8 cellular contexts compared by ENCODE assay signal in genomic region chr17:80101160-80101945, GRCh38. TPM values are rescaled to one million over a fixed set of nuclear protein-coding genes. Genes with fewer than 3 reads are reported as not detected.
DNase-seq lines count a peak whose midpoint lies in the region; ATAC-seq and TF ChIP-seq lines count a peak whose summit lies in the region.

GAA (plus strand) TSS chr17:80101581; CDS start chr17:80104587, 3,006 bp downstream.

- no peaks in the 10 kb centered on the region for H3K36me3 Mint-ChIP-seq in activated naive CD8-positive, alpha-beta T cell treated with anti-CD3 and anti-CD28 coated beads, Interleukin-2, amount 10 ng/mL, durations not matched to agents 7 days and 5 days

- H3K14ac ChIP-seq in trophoblast cell (ENCODE audit: low read length) = peak within 1 kb of the TSS; percentile 99

- peak within 1 kb of the TSS; percentile 99 for H4K8ac ChIP-seq in trophoblast cell (ENCODE audit: low read depth, low read length)

- WGBS in trophoblast cell (ENCODE audit: extremely low coverage, insufficient coverage, insufficient read length) = no CpG with 5 or more reads among the region's 107 CpGs
- 0% methylated on average over 3 to 71 of the region's 107 CpGs for WGBS in tibial nerve, 2 donors

- H3K4ac ChIP-seq in trophoblast cell (ENCODE audit: low read depth, low read length) = peak within 1 kb of the TSS; percentile 80

- POLR2A ChIA-PET in activated naive CD8-positive, alpha-beta T cell treated with anti-CD3 and anti-CD28 coated beads, Interleukin-2, amount 10 ng/mL, durations not matched to agents 7 days and 5 days (lab: Charles Lee) = interaction anchor here (0.6 to 2.6 kb wide), 14 partner anchors 8 to 654 kb away, joined by 3 to 18 read pairs (median 3); no protein-coding TSS in a partner anchor

- H3K36me3 ChIP-seq in H7 (replicated peaks; ENCODE audit: control insufficient read depth, insufficient read depth, low read length) (no peaks in the 10 kb centered on the region), SU-DHL-6 (ENCODE audit: low read length) (no peaks in the 10 kb centered on the region), trophoblast cell (ENCODE audit: control insufficient read depth in 1 of 2, insufficient read depth in 2 of 2, low read length in 2 of 2) (no peaks in the 10 kb centered on the region), tibial nerve (peaks cover 0 to 16% (median 0%) of the 10 kb centered on the region in 3 donors)

- intact Hi-C loops in Right ventricle myocardium superior (cut with DNase I) = no loop called here

- no peak within 1 kb of the TSS for H3K23ac ChIP-seq in trophoblast cell (ENCODE audit: low read length)

- H2AK5ac ChIP-seq in trophoblast cell (ENCODE audit: low read length) = peak within 1 kb of the TSS; percentile 75

- in situ Hi-C loops in G401 (cut with HindIII; ENCODE audit: low sequenced_read_pairs) = no loop called here

- H3K9ac ChIP-seq in SU-DHL-6 (ENCODE audit: low read length) = peak within 1 kb of the TSS; percentile 71
- H3K9ac ChIP-seq in trophoblast cell (ENCODE audit: low read length) = peak within 1 kb of the TSS; percentile 93

- peaks cover 12 to 21% of the 10 kb centered on the region in 2 experiments for H3K4me1 ChIP-seq in trophoblast cell (ENCODE audit: control insufficient read depth in 1 of 2, insufficient read depth in 2 of 2, low read length in 2 of 2)
- peaks cover 0 to 16% (median 15%) of the 10 kb centered on the region in 4 donors for H3K4me1 ChIP-seq in tibial nerve

- H2AFZ ChIP-seq in SU-DHL-6 (ENCODE audit: low read depth, low read length, severe bottlenecking) (peak within 1 kb of the TSS; percentile 91), trophoblast cell (ENCODE audit: insufficient read depth, low read length, poor library complexity) (peak within 1 kb of the TSS; percentile 96)

- DNase-seq in G401 (ENCODE audit: low spot score) (peak; percentile 68), H7 (peak; percentile 100), MV-4-11 (lab: John Stamatoyannopoulos, UW) (peak; percentile 62), Right ventricle myocardium superior (peak; percentile 92), trophoblast cell (peak; percentile 70 to 94), tibial nerve (ENCODE audit: low spot score in 2 of 2) (peak; percentile 69 to 70)
- DNase-seq in activated naive CD8-positive, alpha-beta T cell treated with anti-CD3 and anti-CD28 coated beads, Interleukin-2, amount 10 ng/mL, durations not matched to agents 7 days and 5 days = peak; percentile 99

- H3K27me3 ChIP-seq in H7 (ENCODE audit: control insufficient read depth, insufficient read depth, low read length) (peaks cover 2% of the 10 kb centered on the region; the same call in 1 of the 2 replicates), SU-DHL-6 (ENCODE audit: low read length) (no peaks in the 10 kb centered on the region), trophoblast cell (ENCODE audit: insufficient read depth, low read length) (no peaks in the 10 kb centered on the region), tibial nerve (no peaks in the 10 kb centered on the region)

- peak within 1 kb of the TSS; percentile 78 for H2BK5ac ChIP-seq in trophoblast cell (ENCODE audit: low read depth, low read length, poor library complexity)

- peaks cover 20% of the 10 kb centered on the region for H3K4me1 Mint-ChIP-seq in activated naive CD8-positive, alpha-beta T cell treated with anti-CD3 and anti-CD28 coated beads, Interleukin-2, amount 10 ng/mL, durations not matched to agents 7 days and 5 days

- no peaks in the 10 kb centered on the region for H3K79me2 ChIP-seq in SU-DHL-6 (ENCODE audit: insufficient read depth, low read length)
- peaks cover 11% of the 10 kb centered on the region for H3K79me2 ChIP-seq in trophoblast cell (ENCODE audit: control insufficient read depth, insufficient read depth, low read length, poor library complexity)

- TF ChIP-seq CTCF in SU-DHL-6 (IDR thresholded peaks at IDR 0.05; ENCODE audit: insufficient read depth, low read length, poor library complexity, severe bottlenecking) (peak; percentile 58), tibial nerve (IDR thresholded peaks at IDR 0.05) (peak; percentile 88 to 100 (median 97))

- H2BK12ac ChIP-seq in trophoblast cell (ENCODE audit: low read length) = peak within 1 kb of the TSS; percentile 50

- peak within 1 kb of the TSS; percentile 94 for H3K4me3 ChIP-seq in H7 (ENCODE audit: insufficient read depth, low read depth, low read length)
- peak within 1 kb of the TSS; percentile 68 for H3K4me3 ChIP-seq in SU-DHL-6 (ENCODE audit: insufficient read depth, low read length, poor library complexity, severe bottlenecking)
- H3K4me3 ChIP-seq in trophoblast cell (ENCODE audit: low read depth, low read length) = peak within 1 kb of the TSS; percentile 88
- peak within 1 kb of the TSS; percentile 66 to 87 (median 76) for H3K4me3 ChIP-seq in tibial nerve

- ATAC-seq in activated naive CD8-positive, alpha-beta T cell treated with anti-CD3 and anti-CD28 coated beads, Interleukin-2, amount 10 ng/mL, durations not matched to agents 7 days and 5 days (ENCODE audit: low read depth) = peak; percentile 88
- peak; percentile 95 for ATAC-seq in Right ventricle myocardium superior (ENCODE audit: poor library complexity)

- H3K18ac ChIP-seq in trophoblast cell (ENCODE audit: low read length) = peak within 1 kb of the TSS; percentile 97

- H3F3A ChIP-seq in SU-DHL-6 (ENCODE audit: insufficient read depth) = no peaks in the 10 kb centered on the region

- peak within 1 kb of the TSS; percentile 82 for H3K27ac Mint-ChIP-seq in activated naive CD8-positive, alpha-beta T cell treated with anti-CD3 and anti-CD28 coated beads, Interleukin-2, amount 10 ng/mL, durations not matched to agents 7 days and 5 days

- peak within 1 kb of the TSS; percentile 90 for H2BK120ac ChIP-seq in trophoblast cell (ENCODE audit: insufficient read depth, low read length, poor library complexity)

- H3K4me2 ChIP-seq in SU-DHL-6 (ENCODE audit: low read depth, low read length, poor library complexity, severe bottlenecking) (peak within 1 kb of the TSS; percentile 60), trophoblast cell (ENCODE audit: low read length) (peak within 1 kb of the TSS; percentile 90)

- no peaks in the 10 kb centered on the region for H3K9me3 Mint-ChIP-seq in activated naive CD8-positive, alpha-beta T cell treated with anti-CD3 and anti-CD28 coated beads, Interleukin-2, amount 10 ng/mL, durations not matched to agents 7 days and 5 days

- H4K12ac ChIP-seq in trophoblast cell (ENCODE audit: low read depth, low read length) = peak within 1 kb of the TSS; percentile 97

- peaks cover 1% of the 10 kb centered on the region for H3K27me3 Mint-ChIP-seq in activated naive CD8-positive, alpha-beta T cell treated with anti-CD3 and anti-CD28 coated beads, Interleukin-2, amount 10 ng/mL, durations not matched to agents 7 days and 5 days

- no peaks in the 10 kb centered on the region for H4K20me1 ChIP-seq in SU-DHL-6 (ENCODE audit: low read depth, low read length)

- peak within 1 kb of the TSS; percentile 87 for H3K4me3 Mint-ChIP-seq in activated naive CD8-positive, alpha-beta T cell treated with anti-CD3 and anti-CD28 coated beads, Interleukin-2, amount 10 ng/mL, durations not matched to agents 7 days and 5 days

- peaks cover 8% of the 10 kb centered on the region for H3K79me1 ChIP-seq in trophoblast cell (ENCODE audit: low read length)

- peak within 1 kb of the TSS; percentile 94 for H4K91ac ChIP-seq in trophoblast cell (ENCODE audit: low read depth, low read length)

- peak; percentile 56 to 80 for TF ChIP-seq POLR2A in tibial nerve (IDR thresholded peaks at IDR 0.05)

- no peaks in the 10 kb centered on the region for H3K9me2 ChIP-seq in SU-DHL-6 (replicated peaks; ENCODE audit: insufficient read depth, low read length)

- peak in 1 of 2 donors; percentile 44 for TF ChIP-seq EP300 in tibial nerve (IDR thresholded peaks at IDR 0.05)

- H3K27ac ChIP-seq in SU-DHL-6 (ENCODE audit: low read depth, low read length) = no peak within 1 kb of the TSS
- H3K27ac ChIP-seq in trophoblast cell (ENCODE audit: low read depth, low read length) = no peak within 1 kb of the TSS
- H3K27ac ChIP-seq in tibial nerve = peak within 1 kb of the TSS; percentile 68 to 98 (median 94)

- H3K9me3 ChIP-seq in SU-DHL-6 (ENCODE audit: insufficient read depth, low read length) (no peaks in the 10 kb centered on the region), trophoblast cell (ENCODE audit: insufficient read depth, low read depth, low read length) (peaks cover 3% of the 10 kb centered on the region), tibial nerve (no peaks in the 10 kb centered on the region)

RNA-seq across cellular contexts. Expression of gene GAA, which starts in this region (rescaled TPM):
- total RNA-seq in G401 (2014; rRNA removed; shearing (Covaris generic)) = 41.7 and 43.5 TPM in 2 replicates
- 68.4 and 78.4 TPM in 2 replicates for total RNA-seq in H7 (2014; rRNA removed; shearing (Covaris generic))
- 10 to 100 TPM; 41.9 to 48.9 TPM for total RNA-seq in activated naive CD8-positive, alpha-beta T cell treated with anti-CD3 and anti-CD28 coated beads, Interleukin-2, amount 10 ng/mL, durations not matched to agents 7 days and 5 days
- total RNA-seq in Right ventricle myocardium superior (45.3 TPM), tibial nerve (10 to 100 TPM; 52.7 to 81.9 (median 67.8) TPM)
- polyA plus RNA-seq in trophoblast cell (2013) = 38.1 and 40.0 TPM in 2 replicates

Comparison
In these comparisons a context has a peak if more than half of its experiments do, and no peak if none do; other contexts are left out.
1. H3K27ac ChIP-seq: peak in tibial nerve (4 of 4); none in SU-DHL-6 (single experiment) and trophoblast cell (single experiment).
2. Peak in every context shown above with its lines, with median percentiles within 50 percentile points of each other: DNase-seq and H3K4me3 ChIP-seq.